In the genomic region with DNA sequence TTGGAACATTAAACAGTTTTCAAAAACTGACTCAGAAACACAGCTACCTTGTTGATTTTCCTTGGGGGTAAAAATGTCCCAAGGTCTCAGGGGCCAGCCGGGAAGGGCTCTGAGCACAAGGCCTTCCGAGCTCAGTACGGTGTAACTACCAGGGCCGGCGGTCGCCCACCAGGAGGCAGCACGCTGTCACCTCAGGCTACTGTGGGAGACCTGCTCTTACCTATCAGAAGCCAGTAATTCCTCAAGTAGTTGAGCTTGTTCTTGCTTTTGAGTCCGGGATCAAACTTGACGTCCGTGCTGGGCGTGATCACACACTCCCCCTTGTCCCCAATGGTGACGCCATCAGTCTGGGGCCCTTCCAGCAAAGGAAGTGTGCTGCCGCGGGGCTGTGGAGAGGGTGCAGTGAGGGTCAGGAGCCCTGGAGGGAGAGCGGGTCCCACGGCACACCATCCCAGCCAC, we compare ENCODE assay signal across 7 cellular contexts. TPM values are rescaled to one million over a fixed set of nuclear protein-coding genes. Genes with fewer than 3 reads are reported as not detected.
DNase-seq lines count a peak whose midpoint lies in the region; ATAC-seq, FAIRE-seq and TF ChIP-seq lines count a peak whose summit lies in the region.

No MANE protein-coding gene starts in this region.

- DNase-seq in H7 = peak; percentile 91
- peak; percentile 9 for DNase-seq in T follicular helper cell (ENCODE audit: low read depth)
- peak; percentile 43 to 58 (median 54) for DNase-seq in K562 (ENCODE audit: extremely low read depth in 1 of 4, low spot score in 3 of 4)
- peak; percentile 38 for DNase-seq in iris pigment epithelial cell (ENCODE audit: low read depth)
- peak; percentile 47 to 55 for DNase-seq in stimulated activated CD4-positive, alpha-beta T cell treated with anti-CD3 and anti-CD28 coated beads, Interleukin-4, amount 100 ng/mL, for 4 hours
- DNase-seq in NCI-H1048 (lab: John Stamatoyannopoulos, UW) = no peak

- no peaks in the 10 kb centered on the region for H3K79me2 ChIP-seq in K562 (ENCODE audit: control insufficient read depth, insufficient read depth, low read length)

- no peak overlapping the region for H3K4me2 ChIP-seq in K562 (ENCODE audit: insufficient read depth, low read length)

- TF ChIP-seq EP300 in K562 (IDR thresholded peaks at IDR 0.05; ENCODE audit: low read length) = no peak

- H4K20me1 ChIP-seq in K562 (replicated peaks; ENCODE audit: control insufficient read depth, insufficient read depth, low read length) = no peaks in the 10 kb centered on the region

- peak; percentile 98 for ATAC-seq in K562
- no peak for ATAC-seq in GM21447 (IDR thresholded peaks at IDR 0.05; ENCODE audit: unreplicated experiment)

- H3K27me3 ChIP-seq in H7 (ENCODE audit: control insufficient read depth, insufficient read depth, low read length) (no peaks in the 10 kb centered on the region), K562 (ENCODE audit: control insufficient read depth in 2 of 2, insufficient read depth in 2 of 2, low read length in 2 of 2) (no peaks in the 10 kb centered on the region)

- peak; percentile 67 to 83 (median 79) for TF ChIP-seq CTCF in K562 (IDR thresholded peaks at IDR 0.05 in 2 of 3, conservative IDR thresholded peaks at IDR 0.05 in 1 of 3; ENCODE audit: insufficient read depth in 2 of 3, low read depth in 1 of 3, low read length in 3 of 3)

- CTCF ChIA-PET in K562 (lab: Yijun Ruan, JAX; ENCODE audit: low intra/inter-chr PET ratio) = interaction anchor here (1.1 to 3.6 kb wide), 3 partner anchors 70 to 218 kb away, joined by 3 to 32 read pairs (median 6); no protein-coding TSS in a partner anchor

- H2AFZ ChIP-seq in K562 (ENCODE audit: low read depth, low read length) = no peak overlapping the region

- peak overlapping the region; percentile 19; the same call in 1 of the 2 replicates for H3K4me3 ChIP-seq in H7 (ENCODE audit: insufficient read depth, low read depth, low read length)
- H3K4me3 ChIP-seq in K562 = no peak overlapping the region

- peaks cover 0 to 4% of the 10 kb centered on the region in 2 experiments; a peak in 2 of 5 replicates for H3K4me1 ChIP-seq in K562 (replicated peaks in 1 of 2; ENCODE audit: control insufficient read depth in 2 of 2, insufficient read depth in 2 of 2, low read length in 2 of 2)

- H3K9ac ChIP-seq in K562 (ENCODE audit: insufficient read depth in 1 of 2, low read depth in 2 of 2, low read length in 2 of 2) = no peak overlapping the region

- no TSS peak for BruUV-seq in K562 (replicated peaks; lab: Mats Ljungman, UMichigan)

- intact Hi-C loops in K562 (cut with micrococcal nuclease) = loop anchor here (1.0 to 10.0 kb wide), 2 partner anchors 70 to 221 kb away; no protein-coding TSS in a partner anchor

- no peaks in the 10 kb centered on the region for H3K9me3 ChIP-seq in K562 (replicated peaks; ENCODE audit: control insufficient read depth, insufficient read depth, low read depth, low read length)

- H3K36me3 ChIP-seq in H7 (replicated peaks; ENCODE audit: control insufficient read depth, insufficient read depth, low read length) (no peaks in the 10 kb centered on the region; the same call in 1 of the 2 replicates), K562 (ENCODE audit: control insufficient read depth, insufficient read depth, low read length) (peaks cover 16% of the 10 kb centered on the region; the same call in 2 of the 3 replicates)

- peak; percentile 65 to 86 for TF ChIP-seq RAD21 in K562 (CRISPR knock-in tag; conservative IDR thresholded peaks at IDR 0.05 in 1 of 2, IDR thresholded peaks at IDR 0.05 in 1 of 2)

- H3K9me1 ChIP-seq in K562 (ENCODE audit: control insufficient read depth, insufficient read depth, low read length) = no peaks in the 10 kb centered on the region

- whole genome bisulfite sequencing in K562 (ENCODE audit: insufficient coverage, low coverage, missing lambda C conversion rate) = 75% methylated on average over 16 of the region's 16 CpGs

- H3K27ac ChIP-seq in K562 (ENCODE audit: extremely low read depth, low read depth, low read length) = no peak overlapping the region; the same call in 2 of the 3 replicates

- in situ Hi-C loops in K562 (cut with MboI) = loop anchor here (5.0 kb wide), 1 partner anchor 69 kb away; the partner anchor contains the start of gene ERN1

- POLR2A ChIA-PET in K562 (lab: Yijun Ruan, JAX) = interaction anchor here (1.0 to 2.6 kb wide), 6 partner anchors 10 to 82 kb away, joined by 3 to 9 read pairs (median 4); no protein-coding TSS in a partner anchor

- TF ChIP-seq POLR2A in K562 (conservative IDR thresholded peaks at IDR 0.05) = no peak

- peak; percentile 78 for FAIRE-seq in K562 (lab: Jason Lieb, UNC)

TF ChIP-seq in K562, 482 proteins besides CTCF, POLR2A, EP300 and RAD21 (continues in another document):
- TF ChIP-seq NFATC3 (IDR thresholded peaks at IDR 0.05) = no peak
- no peak for TF ChIP-seq HEY1 (CRISPR knock-in tag; IDR thresholded peaks at IDR 0.05; ENCODE audit: borderline replicate concordance)
- TF ChIP-seq ZBTB40 (IDR thresholded peaks at IDR 0.05) = no peak
- no peak for TF ChIP-seq ZBTB40 (CRISPR knock-in tag; IDR thresholded peaks at IDR 0.05)

RNA-seq across cellular contexts. Expression of gene ICAM2, which starts 43.4 kb away (rescaled TPM):
- total RNA-seq in H7 (2014; rRNA removed; shearing (Covaris generic)) = 0.11 and 0.59 TPM in 2 replicates
- 34.7 and 120 TPM in 2 replicates for total RNA-seq in K562 (2011; cell fraction: chromatin; rRNA removed; ENCODE audit: low replicate concordance)
- total RNA-seq in K562 (2011; cell fraction: nucleolus; rRNA removed) = 149 and 167 TPM in 2 replicates
- total RNA-seq in K562 (2011; cell fraction: nucleoplasm; rRNA removed) = 100 and 105 TPM in 2 replicates
- total RNA-seq in K562 (2014; rRNA removed) = 56.9 and 85.3 TPM in 2 replicates
- 28.3 and 42.2 TPM in 2 replicates for total RNA-seq in K562 (2014; rRNA removed; fragmentation: Illumina TruSeq; extraction: Trizol)
- total RNA-seq in K562 (2015; rRNA removed; fragmentation: Illumina TruSeq; extraction: Trizol) = 59.0 and 60.6 TPM in 2 replicates
- 60.6 and 65.4 TPM in 2 replicates for total RNA-seq in K562 (2021)
- polyA plus RNA-seq in K562 (2011; rRNA removed) = 51.0 and 64.1 TPM in 2 replicates
- polyA plus RNA-seq in K562 (2011; cell fraction: cytosol; rRNA removed) = 80.3 and 166 TPM in 2 replicates
- polyA plus RNA-seq in K562 (2011; cell fraction: nucleus; rRNA removed) = 42.4 and 69.3 TPM in 2 replicates
- polyA plus RNA-seq in K562 (2012) = 53.4 and 87.2 TPM in 2 replicates
- polyA plus RNA-seq in K562 (2014; fragmentation: Illumina TruSeq; extraction: Trizol) = 89.4 and 91.6 TPM in 2 replicates
- polyA plus RNA-seq in K562 (2014; fragmentation: Nextera tagmentation; extraction: Ambion mirVana) = 10 to 100 TPM; 37.9 to 68.1 TPM
- polyA plus RNA-seq in K562 (2014; rRNA removed) = 70.5 and 78.0 TPM in 2 replicates
- 33.3 and 54.4 TPM in 2 replicates for polyA minus RNA-seq in K562 (2011; rRNA and poly(A)+ RNA removed)
- polyA minus RNA-seq in K562 (2011; cell fraction: cytosol; rRNA and poly(A)+ RNA removed) = 23.3 and 26.8 TPM in 2 replicates
- 50.1 and 59.2 TPM in 2 replicates for polyA minus RNA-seq in K562 (2011; cell fraction: nucleus; rRNA and poly(A)+ RNA removed)

Comparison
In these comparisons a context has a peak if more than half of its experiments do, and no peak if none do; other contexts are left out.
1. RNA of gene ICAM2, which starts 43.4 kb away (total RNA-seq): 28.3 to 167 TPM in K562; 0.11 to 0.59 TPM in H7; every median in the first group is over 10 times any median in the second.